21 cellular contexts compared by ENCODE assay signal in the genomic region with DNA sequence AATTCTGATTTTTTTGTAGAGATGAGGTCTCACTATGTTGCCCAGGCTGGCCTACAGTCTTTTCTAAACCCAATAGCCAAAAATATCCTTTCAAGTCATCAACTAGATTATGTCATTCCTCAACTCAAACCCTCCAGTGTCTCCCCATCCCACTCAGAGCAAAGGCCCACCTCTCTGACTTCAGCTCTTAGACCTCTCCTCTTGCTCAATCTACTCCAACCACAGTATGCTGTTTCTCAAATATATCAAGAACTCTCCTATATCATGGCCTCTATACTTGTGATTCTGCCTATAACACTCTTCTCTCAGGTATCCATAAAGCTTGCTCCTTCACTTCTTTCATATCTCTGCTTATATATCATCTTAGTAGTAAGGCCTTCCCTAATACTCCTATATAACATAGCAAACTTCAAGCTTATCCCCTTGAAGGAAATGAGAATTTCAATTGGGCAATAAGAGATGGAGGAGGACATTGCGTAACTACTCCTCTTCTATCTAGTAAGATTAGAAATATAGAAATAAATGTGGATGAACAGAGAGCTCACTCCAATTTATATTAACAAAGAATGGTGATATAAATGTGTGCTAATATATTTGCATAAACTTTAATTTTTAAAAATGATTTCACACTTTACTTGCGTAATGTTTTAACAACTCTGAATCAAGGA.
"Had no signal": no experiment of that assay in that cellular context is flagged by ENCODE, and none has a peak within 500 bp of the region (broad histone marks: within the 10 kb centered on the region; RNA-seq: fewer than 3 reads in every experiment).

No MANE protein-coding gene starts in this region.

- H3K4me3 ChIP-seq: dorsolateral prefrontal cortex, gastrocnemius medialis, left ventricle myocardium inferior, prostate gland, transverse colon had no signal

- ATAC-seq: activated T-helper 17 cell treated with anti-CD3 and anti-CD28 coated beads, Interleukin-2, amount 50 U/mL, for 72 hours; gastrocnemius medialis; natural killer cell treated with Interleukin-12 subunit alpha and Interleukin-12 subunit beta and Interleukin-15 and Interleukin-18, amount 100 ng/mL, for 72 hours; sciatic nerve; T-helper 17 cell had no signal

- DNase-seq: activated CD4-positive, alpha-beta T cell treated with anti-CD3 and anti-CD28 coated beads, Interleukin-2, amount 10 ng/mL, durations not matched to agents 7 days and 5 days; activated CD4-positive, CD25-positive, alpha-beta regulatory T cell; activated T-cell treated with anti-CD3 and anti-CD28 coated beads for 4 hours; amygdala; cerebellar nuclear complex; dorsolateral prefrontal cortex; gastrocnemius medialis; kidney; left ventricle myocardium inferior; mesenchymal stem cell; occipital lobe; stimulated activated CD4-positive, alpha-beta T cell treated with anti-CD3 and anti-CD28 coated beads, Interleukin-12 subunit alpha, Interleukin-12 subunit beta, amount 100 ng/mL, for 4 hours; stimulated activated naive CD4-positive, alpha-beta T cell; substantia nigra; T-helper 17 cell; transverse colon had no signal

- H3K27ac ChIP-seq: dorsolateral prefrontal cortex, gastrocnemius medialis, left ventricle myocardium inferior, prostate gland, transverse colon had no signal

- FAIRE-seq: kidney, TTC549 had no signal

- H3K9me3 ChIP-seq: gastrocnemius medialis, prostate gland, transverse colon had no signal

- H3K4me1 ChIP-seq: gastrocnemius medialis, left ventricle myocardium inferior, prostate gland, transverse colon had no signal
